In genomic region chr10:27470890-27471289, GRCh38 we compare ENCODE assay signal across 1 cellular context.
TF ChIP-seq lines count a peak whose summit lies in the region.

No MANE protein-coding gene starts in this region.

TF ChIP-seq in WTC11, 78 proteins besides CTCF, POLR2A, EP300 and RAD21 (continued from another document):
- TF ChIP-seq MLX (CRISPR knock-in tag; IDR thresholded peaks at IDR 0.05) (no peak), ZBTB43 (CRISPR knock-in tag; IDR thresholded peaks at IDR 0.05) (no peak), RELA (CRISPR knock-in tag; IDR thresholded peaks at IDR 0.05; ENCODE audit: borderline replicate concordance) (no peak), SMAD4 (CRISPR knock-in tag; IDR thresholded peaks at IDR 0.05) (no peak), JUN (CRISPR knock-in tag; IDR thresholded peaks at IDR 0.05) (no peak)
TF ChIP-seq in WTC11: peak in this region for 0.
